ENCODE assay signal across 16 cellular contexts in the genomic region with DNA sequence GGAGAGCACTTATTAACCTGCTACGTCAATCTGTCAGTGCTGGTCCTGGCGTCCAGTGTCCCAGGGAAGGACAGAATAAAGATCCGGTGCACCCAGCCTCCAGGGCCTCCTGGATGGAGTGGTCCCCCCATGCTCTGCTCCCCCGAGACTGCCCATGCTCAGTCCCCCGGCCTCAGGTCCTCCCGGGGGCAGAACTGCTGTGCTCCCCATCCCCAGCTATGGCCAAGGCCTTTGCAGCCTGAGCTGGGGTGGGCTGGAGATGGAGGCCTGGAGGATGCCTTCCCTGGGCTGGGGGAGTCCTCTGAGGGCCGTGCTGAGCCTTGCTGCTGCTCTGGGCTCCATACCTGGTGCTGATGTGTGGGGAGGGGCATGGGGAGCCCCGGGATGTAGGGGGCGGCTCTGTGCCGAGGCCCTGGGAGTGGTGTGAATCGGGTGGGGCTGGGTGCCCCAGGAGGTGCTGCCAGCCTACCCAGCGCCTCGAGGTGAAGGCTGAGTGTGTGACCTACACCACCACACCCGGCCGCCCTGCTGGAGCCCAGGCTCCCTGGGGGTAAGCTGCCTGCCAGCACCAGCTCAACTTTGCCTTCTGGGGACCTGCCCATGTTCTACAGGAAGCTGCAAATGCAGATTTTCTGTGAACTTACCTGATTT.
"Had no signal": no experiment of that assay in that cellular context is flagged by ENCODE, and none has a peak within 500 bp of the region (broad histone marks: within the 10 kb centered on the region; RNA-seq: fewer than 3 reads in every experiment).

No MANE protein-coding gene starts in this region.

- H3K27me3 ChIP-seq: right atrium auricular region, testis had no signal

- ATAC-seq: mucosa of descending colon; naive thymus-derived CD8-positive, alpha-beta T cell; stimulated activated effector memory CD8-positive, alpha-beta T cell treated with anti-CD3 and anti-CD28 coated beads, Interleukin-12 subunit alpha, Interleukin-12 subunit beta, amount 100 ng/mL, for 72 hours; upper lobe of right lung had no signal

- H3K4me3 ChIP-seq: coronary artery, mucosa of descending colon, right atrium auricular region, smooth muscle cell, testis, tibial nerve, upper lobe of right lung had no signal

- H3K36me3 ChIP-seq: right atrium auricular region, tibial nerve, upper lobe of right lung had no signal

- DNase-seq: caudate nucleus; effector CD4-positive, alpha-beta T cell; foreskin melanocyte; immature natural killer cell; stimulated activated CD4-positive, alpha-beta T cell treated with anti-CD3 and anti-CD28 coated beads, Interleukin-4, amount 100 ng/mL, for 1 hour; stimulated activated CD8-positive, alpha-beta memory T cell treated with anti-CD3 and anti-CD28 coated beads, Interleukin-4, amount 100 ng/mL, for 48 hours; testis; upper lobe of right lung had no signal

- H3K4me1 Mint-ChIP-seq: immature natural killer cell; naive thymus-derived CD8-positive, alpha-beta T cell; stimulated activated effector memory CD8-positive, alpha-beta T cell treated with anti-CD3 and anti-CD28 coated beads, Interleukin-12 subunit alpha, Interleukin-12 subunit beta, amount 100 ng/mL, for 72 hours had no signal

- H3K36me3 Mint-ChIP-seq: stimulated activated effector memory CD8-positive, alpha-beta T cell treated with anti-CD3 and anti-CD28 coated beads, Interleukin-12 subunit alpha, Interleukin-12 subunit beta, amount 100 ng/mL, for 72 hours had no signal

- H3K9me3 ChIP-seq: mucosa of descending colon, testis, upper lobe of right lung had no signal

- H3K4me3 Mint-ChIP-seq: immature natural killer cell; naive thymus-derived CD8-positive, alpha-beta T cell; stimulated activated effector memory CD8-positive, alpha-beta T cell treated with anti-CD3 and anti-CD28 coated beads, Interleukin-12 subunit alpha, Interleukin-12 subunit beta, amount 100 ng/mL, for 72 hours; stimulated activated naive CD8-positive, alpha-beta T cell treated with anti-CD3 and anti-CD28 coated beads, Interleukin-15, Interleukin-2, amounts not matched to agents 100 ng/mL and 50 ng/mL, for 24 hours had no signal

- H3K4me1 ChIP-seq: right atrium auricular region, testis, tibial nerve, upper lobe of right lung had no signal

- H3K27ac Mint-ChIP-seq: immature natural killer cell; naive thymus-derived CD8-positive, alpha-beta T cell; stimulated activated effector memory CD8-positive, alpha-beta T cell treated with anti-CD3 and anti-CD28 coated beads, Interleukin-12 subunit alpha, Interleukin-12 subunit beta, amount 100 ng/mL, for 72 hours; stimulated activated naive CD8-positive, alpha-beta T cell treated with anti-CD3 and anti-CD28 coated beads, Interleukin-15, Interleukin-2, amounts not matched to agents 100 ng/mL and 50 ng/mL, for 24 hours had no signal

- H3K27ac ChIP-seq: coronary artery, right atrium auricular region, testis, tibial nerve, upper lobe of right lung had no signal
